Comparison of ENCODE assay signal across 9 cellular contexts in the genomic region with DNA sequence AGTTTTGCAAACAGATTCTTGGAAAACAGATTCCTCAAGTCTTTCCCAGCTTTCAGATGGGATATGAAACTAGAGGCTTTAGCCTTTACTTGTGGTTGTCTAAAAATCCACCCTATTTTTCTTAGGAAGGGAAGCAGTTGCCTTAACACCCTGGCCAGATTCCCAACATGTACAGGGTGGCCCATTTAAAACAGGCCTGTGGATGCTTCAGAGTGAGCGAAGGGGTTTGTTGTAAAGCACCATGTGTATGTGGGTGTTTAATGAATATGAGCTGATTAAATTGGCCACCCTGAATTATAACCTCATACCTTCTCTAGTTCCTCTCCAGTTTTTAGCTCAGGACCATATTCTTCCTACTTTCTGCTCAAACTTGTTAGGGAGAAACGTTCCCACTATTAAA.
DNase-seq lines count a peak whose midpoint lies in the region; ATAC-seq and TF ChIP-seq lines count a peak whose summit lies in the region.
"Had no signal": no experiment of that assay in that cellular context is flagged by ENCODE, and none has a peak within 500 bp of the region (broad histone marks: within the 10 kb centered on the region; RNA-seq: fewer than 3 reads in every experiment).

No MANE protein-coding gene starts in this region.

- no peak for TF ChIP-seq POLR2A in gastroesophageal sphincter (IDR thresholded peaks at IDR 0.05)

- no peaks in the 10 kb centered on the region for H3K9me3 ChIP-seq in gastroesophageal sphincter
- no peaks in the 10 kb centered on the region for H3K9me3 ChIP-seq in neutrophil

- no peaks in the 10 kb centered on the region for H3K79me1 ChIP-seq in mesendoderm (ENCODE audit: low read length)

- H2BK15ac ChIP-seq in mesendoderm (replicated peaks; ENCODE audit: low read depth) = no peak overlapping the region

- no peak overlapping the region for H3K4me2 ChIP-seq in mesendoderm (ENCODE audit: low read length)

- no peaks in the 10 kb centered on the region for H3K79me2 ChIP-seq in mesendoderm (ENCODE audit: control insufficient read depth, insufficient read depth, low read length)

- CTCF ChIA-PET in activated naive CD4-positive, alpha-beta T cell treated with anti-CD3 and anti-CD28 coated beads for 36 hours (lab: Charles Lee) = interaction anchor here (0.9 to 1.3 kb wide), 3 partner anchors 37 to 413 kb away, joined by 3 read pairs; no protein-coding TSS in a partner anchor

- no peak overlapping the region for H3K4me3 ChIP-seq in gastroesophageal sphincter
- H3K4me3 ChIP-seq in neutrophil (ENCODE audit: low read depth in 1 of 2, low read length in 1 of 2) = peak overlapping the region; percentile 37 to 43
- no peak overlapping the region for H3K4me3 ChIP-seq in urinary bladder (ENCODE audit: low read depth, low read length)
- H3K4me3 ChIP-seq in mesendoderm (ENCODE audit: low read length) = no peak overlapping the region

- no peak for TF ChIP-seq CTCF in gastroesophageal sphincter (IDR thresholded peaks at IDR 0.05)
- no peak for TF ChIP-seq CTCF in neutrophil (IDR thresholded peaks at IDR 0.05)

- H3K27ac ChIP-seq in gastroesophageal sphincter (peak overlapping the region; percentile 46 to 75 (median 64)), neutrophil (peak overlapping the region; percentile 73), urinary bladder (ENCODE audit: low read depth) (peak overlapping the region; percentile 27), mesendoderm (ENCODE audit: low read depth, low read length) (no peak overlapping the region)

- 53 to 55% methylated on average over 2 of the region's 2 CpGs for WGBS in gastroesophageal sphincter (ENCODE audit: low coverage in 1 of 2), 2 donors
- 53% methylated on average over 2 of the region's 2 CpGs for WGBS in urinary bladder
- no CpG with 5 or more reads among the region's 2 CpGs for WGBS in mesendoderm (ENCODE audit: extremely low coverage, insufficient coverage, low lambda C conversion rate)

- peak overlapping the region; percentile 49 for H3K4me3 Mint-ChIP-seq in activated naive CD4-positive, alpha-beta T cell treated with anti-CD3 and anti-CD28 coated beads, Interleukin-2, amount 50 U/mL, for 24 hours
- H3K4me3 Mint-ChIP-seq in activated naive CD4-positive, alpha-beta T cell treated with anti-CD3 and anti-CD28 coated beads for 36 hours = no peak overlapping the region

- H3K23ac ChIP-seq in mesendoderm (ENCODE audit: low read length) = no peak overlapping the region

- DNase-seq in activated naive CD4-positive, alpha-beta T cell treated with anti-CD3 and anti-CD28 coated beads for 36 hours = no peak
- DNase-seq in mesendoderm = no peak
- no peak for DNase-seq in superior temporal gyrus (ENCODE audit: extremely low spot score)
- DNase-seq: activated gamma-delta T cell had no signal

- no peak overlapping the region for H2BK5ac ChIP-seq in mesendoderm (ENCODE audit: low read length)

- no peak overlapping the region for H4K5ac ChIP-seq in mesendoderm (ENCODE audit: low read length)

- H3K36me3 ChIP-seq in gastroesophageal sphincter (no peaks in the 10 kb centered on the region), neutrophil (no peaks in the 10 kb centered on the region), urinary bladder (ENCODE audit: insufficient read depth) (no peaks in the 10 kb centered on the region), mesendoderm (ENCODE audit: control insufficient read depth, insufficient read depth, low read length) (no peaks in the 10 kb centered on the region)

- H3K27me3 ChIP-seq in gastroesophageal sphincter (no peaks in the 10 kb centered on the region), neutrophil (no peaks in the 10 kb centered on the region), mesendoderm (ENCODE audit: insufficient read depth, low read length, poor library complexity) (no peaks in the 10 kb centered on the region)

- H2BK120ac ChIP-seq in mesendoderm (ENCODE audit: low read depth, low read length) = no peak overlapping the region

- TF ChIP-seq EP300 in gastroesophageal sphincter (IDR thresholded peaks at IDR 0.05) = no peak

- intact Hi-C loops in activated naive CD4-positive, alpha-beta T cell treated with anti-CD3 and anti-CD28 coated beads for 36 hours (cut with micrococcal nuclease) = loop anchor here (5.0 to 10.0 kb wide), 2 partner anchors 408 to 465 kb away; no protein-coding TSS in a partner anchor

- H2AK5ac ChIP-seq in mesendoderm (ENCODE audit: low read length) = no peak overlapping the region

- no peak overlapping the region for H3K9ac ChIP-seq in mesendoderm (ENCODE audit: low read length)

- peaks cover 6 to 41% (median 7%) of the 10 kb centered on the region in 3 donors for H3K4me1 ChIP-seq in gastroesophageal sphincter
- peaks cover 8 to 12% of the 10 kb centered on the region in 2 experiments for H3K4me1 ChIP-seq in neutrophil (ENCODE audit: control insufficient read depth in 1 of 2, insufficient read depth in 1 of 2, low read depth in 1 of 2, low read length in 1 of 2)
- peaks cover 2% of the 10 kb centered on the region for H3K4me1 ChIP-seq in urinary bladder (ENCODE audit: insufficient read depth)
- H3K4me1 ChIP-seq in mesendoderm (ENCODE audit: control insufficient read depth, low read depth, low read length) = peaks cover 5% of the 10 kb centered on the region

- no peak overlapping the region for H3K56ac ChIP-seq in mesendoderm (ENCODE audit: low read length)

- no peak overlapping the region for H4K8ac ChIP-seq in mesendoderm (ENCODE audit: low read depth, low read length)

- ATAC-seq in gastroesophageal sphincter (no peak), GM19397 (IDR thresholded peaks at IDR 0.05; ENCODE audit: unreplicated experiment) (no peak)

- no peak overlapping the region for H3K18ac ChIP-seq in mesendoderm (ENCODE audit: low read length)

- H3K36me3 Mint-ChIP-seq in activated naive CD4-positive, alpha-beta T cell treated with anti-CD3 and anti-CD28 coated beads, Interleukin-2, amount 50 U/mL, for 24 hours = no peaks in the 10 kb centered on the region
- H3K36me3 Mint-ChIP-seq in activated naive CD4-positive, alpha-beta T cell treated with anti-CD3 and anti-CD28 coated beads for 36 hours (ENCODE audit: low read depth) = no peaks in the 10 kb centered on the region

- H3K27ac Mint-ChIP-seq in activated naive CD4-positive, alpha-beta T cell treated with anti-CD3 and anti-CD28 coated beads, Interleukin-2, amount 50 U/mL, for 24 hours = no peak overlapping the region
- no peak overlapping the region for H3K27ac Mint-ChIP-seq in activated naive CD4-positive, alpha-beta T cell treated with anti-CD3 and anti-CD28 coated beads for 36 hours

- peaks cover 77% of the 10 kb centered on the region for H3K4me1 Mint-ChIP-seq in activated naive CD4-positive, alpha-beta T cell treated with anti-CD3 and anti-CD28 coated beads, Interleukin-2, amount 50 U/mL, for 24 hours
- H3K4me1 Mint-ChIP-seq in activated naive CD4-positive, alpha-beta T cell treated with anti-CD3 and anti-CD28 coated beads for 36 hours (ENCODE audit: low read depth) = peaks cover 50% of the 10 kb centered on the region

- no peak overlapping the region for H3K4ac ChIP-seq in mesendoderm (ENCODE audit: low read depth, low read length)

- H3K9me3 Mint-ChIP-seq in activated naive CD4-positive, alpha-beta T cell treated with anti-CD3 and anti-CD28 coated beads, Interleukin-2, amount 50 U/mL, for 24 hours = peaks cover 2% of the 10 kb centered on the region
- no peaks in the 10 kb centered on the region for H3K9me3 Mint-ChIP-seq in activated naive CD4-positive, alpha-beta T cell treated with anti-CD3 and anti-CD28 coated beads for 36 hours

- no peaks in the 10 kb centered on the region for H3K27me3 Mint-ChIP-seq in activated naive CD4-positive, alpha-beta T cell treated with anti-CD3 and anti-CD28 coated beads, Interleukin-2, amount 50 U/mL, for 24 hours
- H3K27me3 Mint-ChIP-seq in activated naive CD4-positive, alpha-beta T cell treated with anti-CD3 and anti-CD28 coated beads for 36 hours (ENCODE audit: low read depth) = no peaks in the 10 kb centered on the region

Comparison
In these comparisons a context has a peak if more than half of its experiments do, and no peak if none do; other contexts are left out.
1. H3K4me3 ChIP-seq: peak in neutrophil (2 of 2); none in gastroesophageal sphincter (0 of 2), urinary bladder (single experiment) and mesendoderm (single experiment).